ENCODE assay signal across 8 cellular contexts in the genomic region with DNA sequence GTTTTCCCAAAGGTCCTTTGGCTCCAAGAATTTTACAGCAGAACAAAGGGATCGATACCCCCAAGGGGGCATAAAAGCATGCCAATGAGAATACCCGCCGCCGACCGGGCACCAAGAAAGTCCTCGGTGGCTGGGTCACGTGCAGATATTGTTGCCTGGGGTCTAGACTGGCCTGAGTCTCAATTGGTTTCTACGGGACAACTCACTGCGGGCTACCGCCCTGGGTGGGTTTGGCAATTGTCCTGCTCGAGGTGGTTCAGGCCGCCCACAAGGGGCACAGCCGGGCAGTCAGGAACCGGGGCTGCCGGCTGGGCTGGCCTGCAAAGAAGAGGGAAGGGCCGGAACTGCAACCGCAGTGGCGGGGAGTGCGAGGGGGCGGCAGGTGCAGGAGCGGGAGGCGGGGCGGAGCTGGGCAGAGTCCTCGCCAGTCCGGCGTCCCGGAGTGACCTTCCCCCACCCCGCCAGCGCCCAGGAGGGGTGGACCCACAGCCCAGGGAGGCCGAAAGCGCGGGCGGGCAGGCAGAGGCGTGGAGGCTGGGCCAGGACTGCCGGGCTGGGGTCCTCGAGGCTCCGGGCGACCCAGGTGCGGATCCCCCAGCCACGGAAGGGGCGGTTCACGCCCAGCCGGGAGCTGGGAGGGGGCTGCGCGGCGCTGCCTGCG. TPM values are rescaled to one million over a fixed set of nuclear protein-coding genes. Genes with fewer than 3 reads are reported as not detected.
DNase-seq lines count a peak whose midpoint lies in the region; ATAC-seq, FAIRE-seq and TF ChIP-seq lines count a peak whose summit lies in the region.

No MANE protein-coding gene starts in this region.

- FAIRE-seq in GM19239 (lab: Jason Lieb, UNC), result peak; percentile 61

- H3K4me3 Mint-ChIP-seq in osteocyte (ENCODE audit: unreplicated experiment) (peak overlapping the region; percentile 68), CD14-positive monocyte (peak overlapping the region in 1 of 2 donors; percentile 83)

- DNase-seq in Caki2 (ENCODE audit: low read depth) (peak; percentile 90), GM19239 (ENCODE audit: insufficient read length, low spot score) (no peak), NCI-H82 (lab: John Stamatoyannopoulos, UW) (peak; percentile 93), Right ventricle myocardium superior (peak; percentile 84), osteocyte (ENCODE audit: extremely low spot score, unreplicated experiment) (peak; percentile 86), CD14-positive monocyte (ENCODE audit: low spot score) (no peak)
- peak; percentile 15 for DNase-seq in activated naive CD4-positive, alpha-beta T cell treated with anti-CD3 and anti-CD28 coated beads, Interleukin-2, amount 50 U/mL, for 16 hours

- intact Hi-C loops in Right ventricle myocardium superior (cut with DNase I) (loop anchor here (10.0 kb wide), 3 partner anchors 271 to 471 kb away; a partner anchor contains a TSS), CD14-positive monocyte (cut with micrococcal nuclease) (loop anchor here (10.0 kb wide), 3 partner anchors 61 to 761 kb away; a partner anchor contains a TSS)

- ATAC-seq in HG03280 (IDR thresholded peaks at IDR 0.05; ENCODE audit: unreplicated experiment) (peak; percentile 21), Right ventricle myocardium superior (ENCODE audit: poor library complexity) (peak; percentile 65)

- H3K9me3 Mint-ChIP-seq in osteocyte (ENCODE audit: unreplicated experiment) (no peaks in the 10 kb centered on the region), CD14-positive monocyte (peaks cover 0 to 4% (median 0%) of the 10 kb centered on the region in 7 donors)

- in situ Hi-C loops in Caki2 (cut with HindIII; ENCODE audit: low pct_unique_long_range_greater_than_20kb, low sequenced_read_pairs), result no loop called here

- H3K4me1 Mint-ChIP-seq in osteocyte (ENCODE audit: unreplicated experiment), result peaks cover 41% of the 10 kb centered on the region
- peaks cover 40% of the 10 kb centered on the region for H3K4me1 Mint-ChIP-seq in CD14-positive monocyte

- peak overlapping the region; percentile 50 for H3K27ac Mint-ChIP-seq in osteocyte (ENCODE audit: unreplicated experiment)
- H3K27ac Mint-ChIP-seq in CD14-positive monocyte, result peak overlapping the region in 1 of 7 donors; percentile 48

- H3K36me3 Mint-ChIP-seq in osteocyte (ENCODE audit: unreplicated experiment) (no peaks in the 10 kb centered on the region), CD14-positive monocyte (peaks cover 0 to 3% of the 10 kb centered on the region in 2 donors)

- H3K27me3 Mint-ChIP-seq in osteocyte (ENCODE audit: unreplicated experiment) (no peaks in the 10 kb centered on the region), CD14-positive monocyte (ENCODE audit: low read depth in 3 of 3) (peaks cover 11 to 28% (median 19%) of the 10 kb centered on the region in 3 donors)

- no peak for TF ChIP-seq CTCF in osteocyte (IDR thresholded peaks at IDR 0.05)
- TF ChIP-seq CTCF in CD14-positive monocyte (IDR thresholded peaks at IDR 0.05), result no peak

RNA-seq across cellular contexts. Expression of a gene that starts 0.9 kb away (rescaled TPM):
- 115 and 153 TPM in 2 replicates for total RNA-seq in Caki2 (2014; rRNA removed; shearing (Covaris generic); ENCODE audit: low replicate concordance)
- total RNA-seq in Right ventricle myocardium superior, result 302 TPM
- total RNA-seq in osteocyte, result 42.0 and 45.5 TPM in 2 replicates
- polyA plus RNA-seq in CD14-positive monocyte, result under 1 TPM; 0.63 to 0.72 TPM

Comparison
In these comparisons a context has a peak if more than half of its experiments do, and no peak if none do; other contexts are left out.
1. DNase-seq: peak in Caki2 (single experiment), NCI-H82 (single experiment), activated naive CD4-positive, alpha-beta T cell treated with anti-CD3 and anti-CD28 coated beads, Interleukin-2, amount 50 U/mL, for 16 hours (single experiment), Right ventricle myocardium superior (single experiment) and osteocyte (single experiment); none in GM19239 (single experiment) and CD14-positive monocyte (single experiment).